Comparison of ENCODE assay signal across 12 cellular contexts in genomic region chr6:147207351-147207750, GRCh38. TPM values are rescaled to one million over a fixed set of nuclear protein-coding genes. Genes with fewer than 3 reads are reported as not detected.
DNase-seq lines count a peak whose midpoint lies in the region; ATAC-seq, FAIRE-seq and TF ChIP-seq lines count a peak whose summit lies in the region.
"Had no signal": no experiment of that assay in that cellular context is flagged by ENCODE, and none has a peak within 500 bp of the region (broad histone marks: within the 10 kb centered on the region; RNA-seq: fewer than 3 reads in every experiment).

No MANE protein-coding gene starts in this region.

- peaks cover 2% of the 10 kb centered on the region for H4K20me1 ChIP-seq in endothelial cell of umbilical vein (replicated peaks; ENCODE audit: control insufficient read depth, extremely low read depth, insufficient read depth, low read length)

- H3K9me1 ChIP-seq in endothelial cell of umbilical vein (replicated peaks; ENCODE audit: control insufficient read depth, extremely low read depth, insufficient read depth, low read length): no peaks in the 10 kb centered on the region

- BruUV-seq in endothelial cell of umbilical vein (replicated peaks; lab: Mats Ljungman, UMichigan): no TSS peak

- H3K4me3 ChIP-seq in endothelial cell of umbilical vein (replicated peaks in 1 of 3; ENCODE audit: insufficient read depth in 1 of 3, low read depth in 1 of 3, low read length in 3 of 3): no peak overlapping the region
- H3K4me3 ChIP-seq in rectal smooth muscle tissue (ENCODE audit: low read length): no peak overlapping the region
- H3K4me3 ChIP-seq: SK-N-MC had no signal

- CTCF ChIA-PET in endothelial cell of umbilical vein (lab: Charles Lee): no interaction called here

- dilution Hi-C loops in endothelial cell of umbilical vein (cut with MboI; ENCODE audit: extremely low pct_ligation_motif_present, low sequenced_read_pairs): no loop called here

- ATAC-seq in HG02588 (IDR thresholded peaks at IDR 0.05; ENCODE audit: unreplicated experiment) (no peak), HG02798 (IDR thresholded peaks at IDR 0.05; ENCODE audit: poor library complexity, unreplicated experiment) (no peak)

- H2AFZ ChIP-seq in endothelial cell of umbilical vein (ENCODE audit: low read depth, low read length): no peak overlapping the region

- H3K4me1 ChIP-seq in endothelial cell of umbilical vein (ENCODE audit: control insufficient read depth, extremely low read depth, insufficient read depth, low read length): peaks cover 20% of the 10 kb centered on the region
- H3K4me1 ChIP-seq in rectal smooth muscle tissue (ENCODE audit: control insufficient read depth, insufficient read depth, low read length): no peaks in the 10 kb centered on the region

- POLR2A ChIA-PET in endothelial cell of umbilical vein (lab: Charles Lee): no interaction called here

- no peak overlapping the region for H3K4me2 ChIP-seq in endothelial cell of umbilical vein (ENCODE audit: insufficient read depth, low read length)

- H3K9ac ChIP-seq in endothelial cell of umbilical vein (replicated peaks; ENCODE audit: extremely low read depth, insufficient read depth, low read length): no peak overlapping the region
- no peak overlapping the region for H3K9ac ChIP-seq in rectal smooth muscle tissue (ENCODE audit: low read length)

- H3K27me3 ChIP-seq in endothelial cell of umbilical vein (ENCODE audit: control insufficient read depth in 2 of 2, insufficient read depth in 2 of 2, low read length in 2 of 2): no peaks in the 10 kb centered on the region
- H3K27me3 ChIP-seq in rectal smooth muscle tissue (ENCODE audit: control insufficient read depth, insufficient read depth, low read length): no peaks in the 10 kb centered on the region

- peaks cover 39% of the 10 kb centered on the region for H3K79me2 ChIP-seq in endothelial cell of umbilical vein (ENCODE audit: control insufficient read depth, insufficient read depth, low read length)

- intact Hi-C loops in endothelial cell of umbilical vein (cut with micrococcal nuclease): no loop called here

- no peak for TF ChIP-seq CTCF in endothelial cell of umbilical vein (IDR thresholded peaks at IDR 0.05; ENCODE audit: extremely low read depth in 1 of 2, insufficient read depth in 1 of 2, low read depth in 1 of 2, low read length in 2 of 2)

- no peaks in the 10 kb centered on the region for H3K36me3 ChIP-seq in endothelial cell of umbilical vein (ENCODE audit: control insufficient read depth in 2 of 2, extremely low read depth in 1 of 2, insufficient read depth in 2 of 2, low read length in 2 of 2)
- H3K36me3 ChIP-seq in rectal smooth muscle tissue (ENCODE audit: control insufficient read depth, insufficient read depth, low read length): no peaks in the 10 kb centered on the region

- DNase-seq in OCI-M1 (lab: John Stamatoyannopoulos, UW) (peak; percentile 84), endothelial cell of umbilical vein (ENCODE audit: low read depth, low spot score) (no peak), NCI-H2081 (lab: John Stamatoyannopoulos, UW) (no peak), DMS153 treated with DMSO at 0.1 percent for 48 hours (lab: John Stamatoyannopoulos, UW; ENCODE audit: unreplicated experiment) (no peak)
- DNase-seq: activated CD8-positive, alpha-beta memory T cell treated with anti-CD3 and anti-CD28 coated beads, Interleukin-2, amount 50 U/mL, for 4 hours; effector CD4-positive, alpha-beta T cell; NCI-H1092 had no signal

- peak; percentile 6 for FAIRE-seq in G401.6 (lab: Jason Lieb, UNC)
- FAIRE-seq in endothelial cell of umbilical vein (lab: Jason Lieb, UNC): peak; percentile 48

- H3K9me3 ChIP-seq in endothelial cell of umbilical vein (replicated peaks; ENCODE audit: control insufficient read depth, insufficient read depth, low read length): no peaks in the 10 kb centered on the region

- H3K27ac ChIP-seq in endothelial cell of umbilical vein (ENCODE audit: insufficient read depth, low read depth, low read length) (no peak overlapping the region), rectal smooth muscle tissue (ENCODE audit: low read depth, low read length) (peak overlapping the region; percentile 38)
- H3K27ac ChIP-seq: SK-N-MC had no signal

- TF ChIP-seq POLR2A in endothelial cell of umbilical vein (IDR thresholded peaks at IDR 0.05; ENCODE audit: low read depth, low read length): no peak

TF ChIP-seq in endothelial cell of umbilical vein, 7 proteins besides CTCF, POLR2A, EP300 and RAD21:
- TF ChIP-seq FOS (IDR thresholded peaks at IDR 0.05; ENCODE audit: borderline replicate concordance, insufficient read depth, low read length) (no peak), MAX (IDR thresholded peaks at IDR 0.05; ENCODE audit: insufficient read depth, insufficient read length) (no peak), POLR2AphosphoS5 (IDR thresholded peaks at IDR 0.05; ENCODE audit: insufficient read depth, low read depth, low read length) (no peak), JUN (IDR thresholded peaks at IDR 0.05; ENCODE audit: borderline replicate concordance, insufficient read depth, insufficient read length, low read depth) (no peak), GATA2 (IDR thresholded peaks at IDR 0.05; ENCODE audit: insufficient read depth, insufficient read length, low read depth, low read length) (no peak), MYC (IDR thresholded peaks at IDR 0.05; ENCODE audit: low read depth, low read length) (no peak), EZH2 (IDR thresholded peaks at IDR 0.05; ENCODE audit: borderline replicate concordance, low read depth, low read length, severe bottlenecking) (no peak)

RNA-seq across cellular contexts. Expression of gene STXBP5, which starts 3.1 kb away (rescaled TPM):
- total RNA-seq in endothelial cell of umbilical vein: 21.8 and 25.0 TPM in 2 replicates
- 4.7 and 7.1 TPM in 2 replicates for polyA plus RNA-seq in endothelial cell of umbilical vein
- polyA plus RNA-seq in endothelial cell of umbilical vein (2011; cell fraction: cytosol; rRNA removed): 7.0 and 8.8 TPM in 2 replicates
- 24.8 and 25.0 TPM in 2 replicates for polyA plus RNA-seq in endothelial cell of umbilical vein (2011; cell fraction: nucleus; rRNA removed)
- 11.8 and 16.5 TPM in 2 replicates for polyA plus RNA-seq in endothelial cell of umbilical vein (2012)
- polyA minus RNA-seq in endothelial cell of umbilical vein: 43.1 and 44.2 TPM in 2 replicates
- polyA minus RNA-seq in endothelial cell of umbilical vein (2011; cell fraction: cytosol; rRNA and poly(A)+ RNA removed): 19.0 TPM
- polyA minus RNA-seq in endothelial cell of umbilical vein (2011; cell fraction: nucleus; rRNA and poly(A)+ RNA removed): 96.6 and 124 TPM in 2 replicates
